Comparison of ENCODE assay signal across 33 cellular contexts in genomic region chr13:67568205-67568604, GRCh38.
DNase-seq lines count a peak whose midpoint lies in the region; ATAC-seq and TF ChIP-seq lines count a peak whose summit lies in the region.
"Had no signal": no experiment of that assay in that cellular context is flagged by ENCODE, and none has a peak within 500 bp of the region (broad histone marks: within the 10 kb centered on the region; RNA-seq: fewer than 3 reads in every experiment).

No MANE protein-coding gene starts in this region.

- H3K9me3 Mint-ChIP-seq in WTC11: no peaks in the 10 kb centered on the region

- no peak for TF ChIP-seq POLR2A in IMR-90 (IDR thresholded peaks at IDR 0.05; ENCODE audit: low read depth, low read length)

- no peak overlapping the region for H3K23ac ChIP-seq in IMR-90 (ENCODE audit: low read depth, low read length)

- DNase-seq in IMR-90 (no peak), Karpas-422 (no peak), SKM-1 (lab: John Stamatoyannopoulos, UW; ENCODE audit: unreplicated experiment) (no peak), WTC11 (ENCODE audit: low spot score) (no peak), NCI-H1105 (lab: John Stamatoyannopoulos, UW) (no peak)
- DNase-seq: 8988T; ACHN; AML-193; BE2C; C1 segment of cervical spinal cord; Caco-2; Calu3; CD4-positive, alpha-beta memory T cell; CD4-positive, alpha-beta T cell; CD4-positive, CD25-positive, alpha-beta regulatory T cell; CD8-positive, alpha-beta memory T cell; CD8-positive, alpha-beta T cell; COR-L47; DMS 273 treated with DMSO at 0.1 percent for 48 hours; DMS153; DMS53; DMS79; DMS79 treated with DMSO at 0.1 percent for 48 hours; DND-41; EL had no signal

- no peak overlapping the region for H2BK5ac ChIP-seq in IMR-90 (ENCODE audit: low read depth, low read length, poor library complexity, severe bottlenecking)

- H3K14ac ChIP-seq in IMR-90 (replicated peaks; ENCODE audit: low read depth, low read length): no peak overlapping the region

- no peak overlapping the region for H3K4me3 Mint-ChIP-seq in WTC11
- H3K4me3 Mint-ChIP-seq: B cell; CD14-positive monocyte; CD4-positive, alpha-beta memory T cell; CD4-positive, alpha-beta T cell; CD4-positive, CD25-positive, alpha-beta regulatory T cell; CD8-positive, alpha-beta memory T cell; CD8-positive, alpha-beta T cell had no signal

- H3K36me3 Mint-ChIP-seq in WTC11: no peaks in the 10 kb centered on the region
- H3K36me3 Mint-ChIP-seq: CD14-positive monocyte; CD4-positive, alpha-beta memory T cell; CD4-positive, CD25-positive, alpha-beta regulatory T cell; CD8-positive, alpha-beta memory T cell; CD8-positive, alpha-beta T cell had no signal

- no peak overlapping the region for H2BK120ac ChIP-seq in IMR-90 (ENCODE audit: low read depth, low read length)

- H3K4me3 ChIP-seq in IMR-90 (ENCODE audit: insufficient read depth, low read depth, low read length): no peak overlapping the region
- H3K4me3 ChIP-seq in Karpas-422 (ENCODE audit: low read length): no peak overlapping the region
- H3K4me3 ChIP-seq in SU-DHL-6 (ENCODE audit: insufficient read depth, low read length, poor library complexity, severe bottlenecking): no peak overlapping the region
- H3K4me3 ChIP-seq: A549; BLaER1; BLaER1 treated with 17β-estradiol and CSF1 and Interleukin-3, amounts not matched to agents 10 nM and 100 nM had no signal

- H3F3A ChIP-seq in SU-DHL-6 (ENCODE audit: insufficient read depth): no peaks in the 10 kb centered on the region

- H3K9me1 ChIP-seq in IMR-90 (ENCODE audit: insufficient read depth, low read length): no peaks in the 10 kb centered on the region

- no TSS peak for BruUV-seq in IMR-90 (replicated peaks; lab: Mats Ljungman, UMichigan)

- no CpG with 5 or more reads among the region's 4 CpGs for WGBS in IMR-90 (ENCODE audit: extremely low coverage in 2 of 2, insufficient read length in 1 of 2), 2 experiments

- dilution Hi-C loops in IMR-90 (cut with HindIII; ENCODE audit: low sequenced_read_pairs, unreplicated experiment): no loop called here

- H2AFZ ChIP-seq in IMR-90 (replicated peaks; ENCODE audit: low read length, poor library complexity) (no peak overlapping the region), Karpas-422 (ENCODE audit: low read length) (peak overlapping the region; percentile 23), SU-DHL-6 (ENCODE audit: low read depth, low read length, severe bottlenecking) (peak overlapping the region; percentile 14)

- TF ChIP-seq CTCF in IMR-90 (conservative IDR thresholded peaks at IDR 0.05; ENCODE audit: low read depth, low read length): no peak
- TF ChIP-seq CTCF in SU-DHL-6 (IDR thresholded peaks at IDR 0.05; ENCODE audit: insufficient read depth, low read length, poor library complexity, severe bottlenecking): no peak
- no peak for TF ChIP-seq CTCF in WTC11 (IDR thresholded peaks at IDR 0.05)

- H3K18ac ChIP-seq in IMR-90 (ENCODE audit: low read depth, low read length): no peak overlapping the region

- H3K36me3 ChIP-seq in IMR-90 (ENCODE audit: control insufficient read depth, insufficient read depth, low read length) (no peaks in the 10 kb centered on the region), Karpas-422 (ENCODE audit: insufficient read depth, low read length) (no peaks in the 10 kb centered on the region), SU-DHL-6 (ENCODE audit: low read length) (no peaks in the 10 kb centered on the region)
- H3K36me3 ChIP-seq: BE2C; BLaER1; BLaER1 treated with 17β-estradiol and CSF1 and Interleukin-3, amounts not matched to agents 10 nM and 100 nM had no signal

- H2BK20ac ChIP-seq in IMR-90 (ENCODE audit: low read depth, low read length): no peak overlapping the region

- H3K27me3 ChIP-seq in IMR-90 (ENCODE audit: control insufficient read depth, insufficient read depth, low read length) (no peaks in the 10 kb centered on the region), Karpas-422 (ENCODE audit: low read length) (no peaks in the 10 kb centered on the region), SU-DHL-6 (ENCODE audit: low read length) (no peaks in the 10 kb centered on the region)
- H3K27me3 ChIP-seq: BE2C; BLaER1; BLaER1 treated with 17β-estradiol and CSF1 and Interleukin-3, amounts not matched to agents 10 nM and 100 nM had no signal

- H3K4me1 Mint-ChIP-seq in WTC11: no peaks in the 10 kb centered on the region
- H3K4me1 Mint-ChIP-seq: B cell; CD14-positive monocyte; CD4-positive, alpha-beta memory T cell; CD4-positive, CD25-positive, alpha-beta regulatory T cell; CD8-positive, alpha-beta memory T cell had no signal

- H3K27ac Mint-ChIP-seq in WTC11: no peak overlapping the region
- H3K27ac Mint-ChIP-seq: B cell; CD14-positive monocyte; CD4-positive, alpha-beta memory T cell; CD4-positive, alpha-beta T cell; CD4-positive, CD25-positive, alpha-beta regulatory T cell; CD8-positive, alpha-beta memory T cell; CD8-positive, alpha-beta T cell had no signal

- TF ChIP-seq RAD21 in IMR-90 (IDR thresholded peaks at IDR 0.05; ENCODE audit: low read length): no peak

- H3K9me3 ChIP-seq in IMR-90 (ENCODE audit: control insufficient read depth, insufficient read depth, low read length) (no peaks in the 10 kb centered on the region), Karpas-422 (ENCODE audit: low read length) (no peaks in the 10 kb centered on the region), SU-DHL-6 (ENCODE audit: insufficient read depth, low read length) (no peaks in the 10 kb centered on the region)
- H3K9me3 ChIP-seq: A549; BE2C; BLaER1; BLaER1 treated with 17β-estradiol and CSF1 and Interleukin-3, amounts not matched to agents 10 nM and 100 nM; Caco-2 had no signal

- no peak overlapping the region for H3K4me2 ChIP-seq in IMR-90 (ENCODE audit: low read depth, low read length)
- no peak overlapping the region for H3K4me2 ChIP-seq in Karpas-422 (ENCODE audit: low read depth, low read length, poor library complexity, severe bottlenecking)
- H3K4me2 ChIP-seq in SU-DHL-6 (ENCODE audit: low read depth, low read length, poor library complexity, severe bottlenecking): no peak overlapping the region
- H3K4me2 ChIP-seq: A549; BLaER1; BLaER1 treated with 17β-estradiol and CSF1 and Interleukin-3, amounts not matched to agents 10 nM and 100 nM had no signal

- in situ Hi-C loops in IMR-90 (cut with MboI; ENCODE audit: low sequenced_read_pairs): no loop called here

- intact Hi-C loops in IMR-90 (cut with micrococcal nuclease): no loop called here

- H3K4ac ChIP-seq in IMR-90 (ENCODE audit: low read depth, low read length): no peak overlapping the region

- no peak overlapping the region for H2AK5ac ChIP-seq in IMR-90 (ENCODE audit: low read depth, low read length)

- H4K5ac ChIP-seq in IMR-90 (ENCODE audit: low read depth, low read length): no peak overlapping the region

- H4K91ac ChIP-seq in IMR-90 (ENCODE audit: insufficient read depth, low read depth, low read length): no peak overlapping the region

- CTCF ChIA-PET in IMR-90 (lab: Yijun Ruan, JAX) (no interaction called here), WTC11 (lab: Charles Lee) (no interaction called here)

- H3K79me1 ChIP-seq in IMR-90 (ENCODE audit: low read depth in 1 of 2, low read length in 2 of 2): no peaks in the 10 kb centered on the region

- H2AK9ac ChIP-seq in IMR-90 (replicated peaks; ENCODE audit: low read depth, low read length, poor library complexity): no peak overlapping the region

- no peak for ATAC-seq in IMR-90 (ENCODE audit: low read depth)
- ATAC-seq in WTC11: no peak
- ATAC-seq: A549; CD8-positive, alpha-beta T cell had no signal

- H3K27ac ChIP-seq in IMR-90 (ENCODE audit: insufficient read depth, low read length) (no peak overlapping the region), Karpas-422 (ENCODE audit: low read length) (no peak overlapping the region), SU-DHL-6 (ENCODE audit: low read depth, low read length) (no peak overlapping the region)
- H3K27ac ChIP-seq: 22Rv1; A549; BLaER1; BLaER1 treated with 17β-estradiol and CSF1 and Interleukin-3, amounts not matched to agents 10 nM and 100 nM; C4-2B had no signal

- H4K20me1 ChIP-seq in IMR-90 (ENCODE audit: insufficient read depth, low read length): no peaks in the 10 kb centered on the region
- no peaks in the 10 kb centered on the region for H4K20me1 ChIP-seq in Karpas-422 (ENCODE audit: insufficient read depth, low read depth, low read length)
- H4K20me1 ChIP-seq in SU-DHL-6 (ENCODE audit: low read depth, low read length): no peaks in the 10 kb centered on the region
- H4K20me1 ChIP-seq: BLaER1; BLaER1 treated with 17β-estradiol and CSF1 and Interleukin-3, amounts not matched to agents 10 nM and 100 nM had no signal

- H4K8ac ChIP-seq in IMR-90 (ENCODE audit: low read depth in 2 of 2, low read length in 2 of 2): no peak overlapping the region

- H3K9ac ChIP-seq in IMR-90 (ENCODE audit: low read depth, low read length) (no peak overlapping the region), Karpas-422 (ENCODE audit: low read length) (no peak overlapping the region), SU-DHL-6 (ENCODE audit: low read length) (no peak overlapping the region)
- H3K9ac ChIP-seq: BLaER1; BLaER1 treated with 17β-estradiol and CSF1 and Interleukin-3, amounts not matched to agents 10 nM and 100 nM had no signal

- no peaks in the 10 kb centered on the region for H3K27me3 Mint-ChIP-seq in WTC11 (ENCODE audit: low read depth)
- H3K27me3 Mint-ChIP-seq: B cell; CD4-positive, alpha-beta memory T cell; CD4-positive, alpha-beta T cell; CD4-positive, CD25-positive, alpha-beta regulatory T cell; CD8-positive, alpha-beta memory T cell had no signal

- H3K79me2 ChIP-seq in Karpas-422 (ENCODE audit: low read length) (no peaks in the 10 kb centered on the region), SU-DHL-6 (ENCODE audit: insufficient read depth, low read length) (no peaks in the 10 kb centered on the region)

- H3K4me1 ChIP-seq in IMR-90 (ENCODE audit: control insufficient read depth, insufficient read depth, low read length) (no peaks in the 10 kb centered on the region), Karpas-422 (ENCODE audit: low read length) (peaks cover 3% of the 10 kb centered on the region; the same call in 1 of the 2 replicates)
- H3K4me1 ChIP-seq: A549; BE2C; BLaER1; BLaER1 treated with 17β-estradiol and CSF1 and Interleukin-3, amounts not matched to agents 10 nM and 100 nM had no signal

- no peak overlapping the region for H3K56ac ChIP-seq in IMR-90 (ENCODE audit: extremely low read depth, insufficient read depth, low read length)

- no peak overlapping the region for H2BK15ac ChIP-seq in IMR-90 (ENCODE audit: low read depth, low read length)

- POLR2A ChIA-PET in IMR-90 (lab: Charles Lee; ENCODE audit: unreplicated experiment): no interaction called here
- POLR2A ChIA-PET in WTC11 (lab: Charles Lee): no interaction called here

- H3K9me2 ChIP-seq in Karpas-422 (replicated peaks; ENCODE audit: insufficient read depth, low read length): no peaks in the 10 kb centered on the region
- H3K9me2 ChIP-seq in SU-DHL-6 (replicated peaks; ENCODE audit: insufficient read depth, low read length): no peaks in the 10 kb centered on the region

TF ChIP-seq in IMR-90, 13 proteins besides CTCF, POLR2A, EP300 and RAD21 (continues in another document):
- no peak for TF ChIP-seq NFE2L2 (IDR thresholded peaks at IDR 0.05; ENCODE audit: low read depth, low read length)
- TF ChIP-seq SMC3 (IDR thresholded peaks at IDR 0.05; ENCODE audit: low read depth, low read length): no peak

TF ChIP-seq in WTC11, 78 proteins besides CTCF, POLR2A, EP300 and RAD21 (continues in another document):
- no peak for TF ChIP-seq CREM (CRISPR knock-in tag; IDR thresholded peaks at IDR 0.05)
- TF ChIP-seq GRHL2 (CRISPR knock-in tag; IDR thresholded peaks at IDR 0.05; ENCODE audit: insufficient replicate concordance, severe bottlenecking): no peak
